10 cellular contexts compared by ENCODE assay signal in genomic region chr2:162126145-162126926, GRCh38. TPM values are rescaled to one million over a fixed set of nuclear protein-coding genes. Genes with fewer than 3 reads are reported as not detected.
DNase-seq lines count a peak whose midpoint lies in the region; ATAC-seq, FAIRE-seq and TF ChIP-seq lines count a peak whose summit lies in the region.
"Had no signal": no experiment of that assay in that cellular context is flagged by ENCODE, and none has a peak within 500 bp of the region (broad histone marks: within the 10 kb centered on the region; RNA-seq: fewer than 3 reads in every experiment).

No MANE protein-coding gene starts in this region.

- TF ChIP-seq EP300 in HepG2 (IDR thresholded peaks at IDR 0.05; ENCODE audit: low read depth in 2 of 2, low read length in 2 of 2) (no peak), HepG2 (CRISPR knock-in tag; IDR thresholded peaks at IDR 0.05; ENCODE audit: borderline replicate concordance) (no peak)

- no peak overlapping the region for H2AFZ ChIP-seq in HepG2 (ENCODE audit: low read length)

- no peak overlapping the region for H3K27ac ChIP-seq in right lobe of liver
- H3K27ac ChIP-seq in HepG2 (ENCODE audit: extremely low read length, insufficient read depth, low read length): no peak overlapping the region

- in situ Hi-C loops in HepG2 (cut with HindIII; ENCODE audit: extremely low pct_ligation_motif_present, low pct_unique_long_range_greater_than_20kb): loop anchor here (5.0 kb wide), 2 partner anchors 114 to 539 kb away; no protein-coding TSS in a partner anchor

- H3K27me3 ChIP-seq in right lobe of liver (no peaks in the 10 kb centered on the region), HepG2 (ENCODE audit: control insufficient read depth in 1 of 2, insufficient read depth in 2 of 2, low read length in 2 of 2) (no peaks in the 10 kb centered on the region; a peak in 1 of 5 replicates)

- WGBS in right lobe of liver (ENCODE audit: insufficient coverage, low coverage, low lambda C conversion rate, missing lambda C conversion rate): 37% methylated on average over 3 of the region's 3 CpGs
- 12% methylated on average over 3 of the region's 3 CpGs for WGBS in HepG2 (ENCODE audit: low lambda C conversion rate)

- H3K79me2 ChIP-seq in HepG2 (ENCODE audit: insufficient read depth, low read length): no peaks in the 10 kb centered on the region

- no TSS peak for BruUV-seq in HepG2 (replicated peaks; lab: Mats Ljungman, UMichigan)

- DNase-seq in right lobe of liver (no peak), HepG2 (ENCODE audit: low spot score) (no peak), RPMI8226 (peak; percentile 71), foreskin fibroblast (no peak), ureter (ENCODE audit: low spot score) (no peak)
- DNase-seq in effector CD8-positive, alpha-beta T cell (lab: John Stamatoyannopoulos, UW): no peak
- no peak for DNase-seq in activated CD8-positive, alpha-beta memory T cell treated with anti-CD3 and anti-CD28 coated beads for 24 hours
- DNase-seq: COR-L47 had no signal

- H3K36me3 ChIP-seq in right lobe of liver (no peaks in the 10 kb centered on the region), HepG2 (replicated peaks in 1 of 2; ENCODE audit: control insufficient read depth in 1 of 2, insufficient read depth in 2 of 2, low read length in 2 of 2) (no peaks in the 10 kb centered on the region)

- TF ChIP-seq CTCF in right lobe of liver (IDR thresholded peaks at IDR 0.05): no peak
- TF ChIP-seq CTCF in HepG2 (CRISPR knock-in tag; IDR thresholded peaks at IDR 0.05): no peak
- no peak for TF ChIP-seq CTCF in foreskin fibroblast (IDR thresholded peaks at IDR 0.05; ENCODE audit: low read depth, low read length)

- no peaks in the 10 kb centered on the region for H4K20me1 ChIP-seq in HepG2 (ENCODE audit: insufficient read depth, low read length)

- POLR2A ChIA-PET in HepG2 (lab: Yijun Ruan, JAX): no interaction called here

- CTCF ChIA-PET in HepG2 (lab: Yijun Ruan, JAX; ENCODE audit: low intra/inter-chr PET ratio, low total read pairs): no interaction called here

- no peak overlapping the region for H3K4me2 ChIP-seq in HepG2 (ENCODE audit: low read depth, low read length)

- ATAC-seq in right lobe of liver (peak in 3 of 4 donors; percentile 45 to 59 (median 52)), HepG2 (no peak), HG02973 (IDR thresholded peaks at IDR 0.05; ENCODE audit: unreplicated experiment) (peak; percentile 87)

- intact Hi-C loops in right lobe of liver (cut with DNase I) (loop anchor here (5.0 to 10.0 kb wide), 2 partner anchors 122 to 124 kb away; no protein-coding TSS in a partner anchor), HepG2 (cut with micrococcal nuclease; ENCODE audit: unreplicated experiment) (no loop called here)

- no peaks in the 10 kb centered on the region for H3K9me3 ChIP-seq in right lobe of liver
- no peaks in the 10 kb centered on the region for H3K9me3 ChIP-seq in HepG2 (ENCODE audit: low read length)

- no peaks in the 10 kb centered on the region for H3K4me1 ChIP-seq in right lobe of liver
- H3K4me1 ChIP-seq in HepG2 (ENCODE audit: insufficient read depth, low read length): no peaks in the 10 kb centered on the region

- no peak overlapping the region for H3K9ac ChIP-seq in HepG2 (ENCODE audit: insufficient read depth, low read depth, low read length)

- no peak for TF ChIP-seq RAD21 in HepG2 (CRISPR knock-in tag; IDR thresholded peaks at IDR 0.05)

- H3K4me3 ChIP-seq in right lobe of liver: no peak overlapping the region
- no peak overlapping the region for H3K4me3 ChIP-seq in HepG2 (replicated peaks in 1 of 3; ENCODE audit: insufficient read depth in 1 of 3, low read depth in 2 of 3, low read length in 3 of 3)
- H3K4me3 ChIP-seq in foreskin fibroblast (ENCODE audit: low read depth in 1 of 2, low read length in 2 of 2): no peak overlapping the region

- no peak for TF ChIP-seq POLR2A in right lobe of liver (IDR thresholded peaks at IDR 0.05)
- no peak for TF ChIP-seq POLR2A in HepG2 (IDR thresholded peaks at IDR 0.05; ENCODE audit: insufficient read depth in 1 of 2, low read depth in 2 of 2, low read length in 2 of 2)

- FAIRE-seq in HepG2 (lab: Jason Lieb, UNC): no peak

TF ChIP-seq in HepG2, 621 proteins besides CTCF, POLR2A, EP300 and RAD21:
- TF ChIP-seq GABPA (IDR thresholded peaks at IDR 0.05; ENCODE audit: low read depth, low read length) (no peak), GABPA (CRISPR knock-in tag; IDR thresholded peaks at IDR 0.05; ENCODE audit: low read depth) (no peak), ZNF460 (CRISPR knock-in tag; IDR thresholded peaks at IDR 0.05; ENCODE audit: borderline replicate concordance) (no peak)

RNA-seq across cellular contexts. Expression of gene GCG, which starts 25.7 kb away (rescaled TPM):
- total RNA-seq in right lobe of liver (not detected), HepG2 (2016; rRNA removed; fragmentation: Illumina TruSeq; extraction: Trizol) (not detected in 2 replicates), ureter (not detected)
- total RNA-seq in HepG2 (2016; cell fraction: cytosol; rRNA removed; fragmentation: Illumina TruSeq; extraction: Trizol; ENCODE audit: low read depth): not detected in 2 replicates
- total RNA-seq in HepG2 (2016; cell fraction: insoluble cytoplasmic fraction; rRNA removed; fragmentation: Illumina TruSeq; extraction: Trizol): not detected in 2 replicates
- total RNA-seq in HepG2 (2016; cell fraction: membrane; rRNA removed; fragmentation: Illumina TruSeq; extraction: Trizol): not detected in 2 replicates
- not detected in 2 replicates for total RNA-seq in HepG2 (2016; cell fraction: nucleus; rRNA removed; fragmentation: Illumina TruSeq; extraction: Trizol)
- polyA plus RNA-seq in HepG2 (2011; rRNA removed): not detected in 2 replicates
- not detected in 2 replicates for polyA plus RNA-seq in HepG2 (2011; cell fraction: cytosol; rRNA removed)
- polyA plus RNA-seq in HepG2 (2011; cell fraction: nucleus; rRNA removed): not detected in 2 replicates
- polyA plus RNA-seq in HepG2 (2012): not detected in 2 replicates
- polyA plus RNA-seq in HepG2 (2016; cell fraction: cytosol; fragmentation: Illumina TruSeq; extraction: Trizol; ENCODE audit: low read depth): not detected in 2 replicates
- polyA plus RNA-seq in HepG2 (2016; cell fraction: insoluble cytoplasmic fraction; fragmentation: Illumina TruSeq; extraction: Trizol; ENCODE audit: low read depth): not detected in 2 replicates
- not detected in 2 replicates for polyA plus RNA-seq in HepG2 (2016; cell fraction: membrane; fragmentation: Illumina TruSeq; extraction: Trizol; ENCODE audit: low read depth)
- not detected in 2 replicates for polyA plus RNA-seq in HepG2 (2016; cell fraction: nucleus; fragmentation: Illumina TruSeq; extraction: Trizol; ENCODE audit: insufficient read depth, low read depth)
- not detected in 2 replicates for polyA minus RNA-seq in HepG2 (2011; rRNA and poly(A)+ RNA removed; ENCODE audit: low replicate concordance)
- not detected in 2 replicates for polyA minus RNA-seq in HepG2 (2011; cell fraction: cytosol; rRNA and poly(A)+ RNA removed)
- not detected in 2 replicates for polyA minus RNA-seq in HepG2 (2011; cell fraction: nucleus; rRNA and poly(A)+ RNA removed)
- total RNA-seq: mononuclear cell had no signal

RNA-seq across cellular contexts. Expression of gene DPP4, which starts 52.3 kb away (rescaled TPM):
- total RNA-seq in right lobe of liver (10 to 100 TPM; 17.8 to 39.8 (median 26.3) TPM), HepG2 (2016; rRNA removed; fragmentation: Illumina TruSeq; extraction: Trizol) (57.2 and 109 TPM in 2 replicates), ureter (2.1 TPM)
- 9.0 and 9.9 TPM in 2 replicates for total RNA-seq in HepG2 (2016; cell fraction: cytosol; rRNA removed; fragmentation: Illumina TruSeq; extraction: Trizol; ENCODE audit: low read depth)
- total RNA-seq in HepG2 (2016; cell fraction: insoluble cytoplasmic fraction; rRNA removed; fragmentation: Illumina TruSeq; extraction: Trizol): 54.8 and 107 TPM in 2 replicates
- 22.6 and 24.7 TPM in 2 replicates for total RNA-seq in HepG2 (2016; cell fraction: membrane; rRNA removed; fragmentation: Illumina TruSeq; extraction: Trizol)
- 123 and 147 TPM in 2 replicates for total RNA-seq in HepG2 (2016; cell fraction: nucleus; rRNA removed; fragmentation: Illumina TruSeq; extraction: Trizol)
- polyA plus RNA-seq in HepG2 (2011; rRNA removed): 37.7 and 39.4 TPM in 2 replicates
- polyA plus RNA-seq in HepG2 (2011; cell fraction: cytosol; rRNA removed): 32.1 and 39.3 TPM in 2 replicates
- polyA plus RNA-seq in HepG2 (2011; cell fraction: nucleus; rRNA removed): 35.3 and 41.8 TPM in 2 replicates
- polyA plus RNA-seq in HepG2 (2012): 85.0 and 97.7 TPM in 2 replicates
- 7.7 and 8.0 TPM in 2 replicates for polyA plus RNA-seq in HepG2 (2016; cell fraction: cytosol; fragmentation: Illumina TruSeq; extraction: Trizol; ENCODE audit: low read depth)
- polyA plus RNA-seq in HepG2 (2016; cell fraction: insoluble cytoplasmic fraction; fragmentation: Illumina TruSeq; extraction: Trizol; ENCODE audit: low read depth): 38.7 and 39.5 TPM in 2 replicates
- polyA plus RNA-seq in HepG2 (2016; cell fraction: membrane; fragmentation: Illumina TruSeq; extraction: Trizol; ENCODE audit: low read depth): 14.9 and 16.9 TPM in 2 replicates
- polyA plus RNA-seq in HepG2 (2016; cell fraction: nucleus; fragmentation: Illumina TruSeq; extraction: Trizol; ENCODE audit: insufficient read depth, low read depth): 95.1 and 96.2 TPM in 2 replicates
- polyA minus RNA-seq in HepG2 (2011; rRNA and poly(A)+ RNA removed; ENCODE audit: low replicate concordance): 175 TPM in 1 of 2 replicates, not detected in the other
- 57.2 and 81.0 TPM in 2 replicates for polyA minus RNA-seq in HepG2 (2011; cell fraction: cytosol; rRNA and poly(A)+ RNA removed)
- polyA minus RNA-seq in HepG2 (2011; cell fraction: nucleus; rRNA and poly(A)+ RNA removed): 147 and 149 TPM in 2 replicates
